In genomic region chr1:204494281-204495077, GRCh38 we compare ENCODE assay signal across 8 cellular contexts. TPM values are rescaled to one million over a fixed set of nuclear protein-coding genes. Genes with fewer than 3 reads are reported as not detected.
A peak's percentile ranks its signal among the peaks of the same experiment; 100 is the strongest.
DNase-seq lines count a peak whose midpoint lies in the region; ATAC-seq, FAIRE-seq and TF ChIP-seq lines count a peak whose summit lies in the region.

Gene PIK3C2B, minus strand, starts transcription at chr1:204494805. Its CDS starts 25,003 bp downstream, at chr1:204469802.

- H3K27me3 ChIP-seq in pancreas (no peaks in the 10 kb centered on the region), upper lobe of right lung (no peaks in the 10 kb centered on the region)

- intact Hi-C loops in head of caudate nucleus (cut with DNase I): no loop called here
- intact Hi-C loops in pancreas (cut with DNase I): loop anchor here (2.0 to 10.0 kb wide), 3 partner anchors 42 to 50 kb away; no protein-coding TSS in a partner anchor
- intact Hi-C loops in upper lobe of right lung (cut with DNase I): loop anchor here (5.0 kb wide), 1 partner anchor 47 kb away; no protein-coding TSS in a partner anchor

- H3K36me3 ChIP-seq in pancreas: no peaks in the 10 kb centered on the region
- no peaks in the 10 kb centered on the region for H3K36me3 ChIP-seq in upper lobe of right lung

- H3K4me1 Mint-ChIP-seq in HFFc6 (ENCODE audit: low read depth): peaks cover 21% of the 10 kb centered on the region
- peaks cover 44% of the 10 kb centered on the region for H3K4me1 Mint-ChIP-seq in activated naive CD8-positive, alpha-beta T cell treated with anti-CD3 and anti-CD28 coated beads, Interleukin-2, amount 10 ng/mL, durations not matched to agents 7 days and 5 days

- H3K4me1 ChIP-seq in pancreas (peaks cover 8 to 12% (median 10%) of the 10 kb centered on the region in 3 donors), upper lobe of right lung (peaks cover 31% of the 10 kb centered on the region)

- 0% methylated on average over 52 to 69 of the region's 69 CpGs for WGBS in pancreas, 2 donors

- H3K27me3 Mint-ChIP-seq in HFFc6 (ENCODE audit: insufficient read depth): peaks cover 24% of the 10 kb centered on the region
- no peaks in the 10 kb centered on the region for H3K27me3 Mint-ChIP-seq in activated naive CD8-positive, alpha-beta T cell treated with anti-CD3 and anti-CD28 coated beads, Interleukin-2, amount 10 ng/mL, durations not matched to agents 7 days and 5 days

- H3K4me3 Mint-ChIP-seq in HFFc6: peak within 1 kb of the TSS; percentile 88
- H3K4me3 Mint-ChIP-seq in activated naive CD8-positive, alpha-beta T cell treated with anti-CD3 and anti-CD28 coated beads, Interleukin-2, amount 10 ng/mL, durations not matched to agents 7 days and 5 days: peak within 1 kb of the TSS; percentile 95

- FAIRE-seq in pancreas (lab: Jason Lieb, UNC): no peak

- H3K36me3 Mint-ChIP-seq in HFFc6 (ENCODE audit: low read depth): no peaks in the 10 kb centered on the region
- H3K36me3 Mint-ChIP-seq in activated naive CD8-positive, alpha-beta T cell treated with anti-CD3 and anti-CD28 coated beads, Interleukin-2, amount 10 ng/mL, durations not matched to agents 7 days and 5 days: peaks cover 10% of the 10 kb centered on the region

- H3K4me3 ChIP-seq in pancreas (peak within 1 kb of the TSS; percentile 62 to 72 (median 64)), upper lobe of right lung (peak within 1 kb of the TSS; percentile 62)

- peak within 1 kb of the TSS; percentile 85 to 91 (median 88) for H3K27ac ChIP-seq in pancreas
- peak within 1 kb of the TSS; percentile 87 for H3K27ac ChIP-seq in upper lobe of right lung

- H3K27ac Mint-ChIP-seq in HFFc6: peak within 1 kb of the TSS; percentile 24; the same call in 1 of the 2 replicates
- peak within 1 kb of the TSS; percentile 91 for H3K27ac Mint-ChIP-seq in activated naive CD8-positive, alpha-beta T cell treated with anti-CD3 and anti-CD28 coated beads, Interleukin-2, amount 10 ng/mL, durations not matched to agents 7 days and 5 days

- TF ChIP-seq CTCF in GM12872 (IDR thresholded peaks at IDR 0.05; ENCODE audit: insufficient read depth, low read depth, low read length) (peak; percentile 69), HFFc6 (IDR thresholded peaks at IDR 0.05) (peak; percentile 77), pancreas (IDR thresholded peaks at IDR 0.05) (peak; percentile 15 to 46 (median 25)), upper lobe of right lung (IDR thresholded peaks at IDR 0.05) (peak; percentile 60)

- POLR2A ChIA-PET in activated naive CD8-positive, alpha-beta T cell treated with anti-CD3 and anti-CD28 coated beads, Interleukin-2, amount 10 ng/mL, durations not matched to agents 7 days and 5 days (lab: Charles Lee): interaction anchor here (0.6 to 3.5 kb wide), 21 partner anchors 9 to 84 kb away, joined by 3 to 41 read pairs (median 5); partner anchors contain the start of gene MDM4

- ATAC-seq in activated naive CD8-positive, alpha-beta T cell treated with anti-CD3 and anti-CD28 coated beads, Interleukin-2, amount 10 ng/mL, durations not matched to agents 7 days and 5 days (ENCODE audit: low read depth): peak; percentile 78
- ATAC-seq in pancreas: peak; percentile 78 to 90 (median 89)
- ATAC-seq in upper lobe of right lung: peak; percentile 95

- peak; percentile 72 for DNase-seq in HFFc6
- DNase-seq in NAMALWA (ENCODE audit: low spot score): peak; percentile 87
- DNase-seq in SKM-1 (lab: John Stamatoyannopoulos, UW; ENCODE audit: unreplicated experiment): peak; percentile 95
- DNase-seq in activated naive CD8-positive, alpha-beta T cell treated with anti-CD3 and anti-CD28 coated beads, Interleukin-2, amount 10 ng/mL, durations not matched to agents 7 days and 5 days: peak; percentile 83
- peak; percentile 69 to 95 (median 87) for DNase-seq in head of caudate nucleus
- peak; percentile 75 to 93 (median 84) for DNase-seq in pancreas
- DNase-seq in upper lobe of right lung: peak; percentile 93

- no peaks in the 10 kb centered on the region for H3K9me3 Mint-ChIP-seq in HFFc6
- H3K9me3 Mint-ChIP-seq in activated naive CD8-positive, alpha-beta T cell treated with anti-CD3 and anti-CD28 coated beads, Interleukin-2, amount 10 ng/mL, durations not matched to agents 7 days and 5 days: no peaks in the 10 kb centered on the region

- no peaks in the 10 kb centered on the region for H3K9me3 ChIP-seq in pancreas
- no peaks in the 10 kb centered on the region for H3K9me3 ChIP-seq in upper lobe of right lung

RNA-seq across cellular contexts. Expression of gene PIK3C2B, which starts in this region (rescaled TPM):
- total RNA-seq in HFFc6 (2021; fragmentation: NEBNext Ultra II Directional; extraction: Animal tissue kit (Norgen Biotek cat#: 25700)): 1 to 10 TPM; 1.6 to 3.2 (median 2.0) TPM
- total RNA-seq in activated naive CD8-positive, alpha-beta T cell treated with anti-CD3 and anti-CD28 coated beads, Interleukin-2, amount 10 ng/mL, durations not matched to agents 7 days and 5 days: 10 to 100 TPM; 37.1 to 41.8 TPM
- total RNA-seq in pancreas (10 to 100 TPM in 3 of 6 donors, 1 to 10 TPM in 3; 8.7 to 17.5 (median 9.7) TPM), upper lobe of right lung (47.3 TPM)
- 10 to 100 TPM in 1 of 2 donors, 1 to 10 TPM in 1; 5.4 to 13.1 TPM for polyA plus RNA-seq in pancreas

Comparison
In these comparisons a context has a peak if more than half of its experiments do, and no peak if none do; other contexts are left out.
1. Peak in every context shown above with its lines: DNase-seq, ATAC-seq, H3K4me3 ChIP-seq and H3K27ac ChIP-seq.
2. CTCF ChIP-seq: peak in every context shown above with its lines; median percentile 77 in HFFc6; 69 in GM12872; 60 in upper lobe of right lung; 25 in pancreas.